ENCODE assay signal across 1 cellular context in the genomic region with DNA sequence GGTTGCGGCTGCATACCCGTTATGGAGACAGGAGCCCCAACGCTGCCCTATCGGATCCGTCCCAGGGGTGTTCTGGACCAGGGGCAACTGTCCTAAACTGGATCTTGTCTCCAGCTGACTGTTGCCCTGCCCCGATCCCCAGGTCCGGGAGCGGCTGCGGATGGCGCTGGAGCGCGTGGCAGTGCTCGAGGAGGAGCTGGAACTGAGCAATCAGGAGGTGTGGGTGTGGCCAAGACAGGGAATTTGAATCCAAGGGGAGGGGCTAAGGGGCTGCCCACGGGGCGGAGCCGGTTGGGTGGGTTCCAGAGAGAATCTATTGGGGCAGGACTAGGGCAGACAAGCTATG.
TF ChIP-seq lines count a peak whose summit lies in the region.

No MANE protein-coding gene starts in this region.

TF ChIP-seq in H1, 55 proteins besides CTCF, POLR2A, EP300 and RAD21:
- TF ChIP-seq HDAC2 (IDR thresholded peaks at IDR 0.05; ENCODE audit: borderline replicate concordance in 1 of 2, low read depth in 2 of 2, low read length in 2 of 2) (no peak), NRF1 (IDR thresholded peaks at IDR 0.05; ENCODE audit: low read depth, low read length) (no peak), SP2 (IDR thresholded peaks at IDR 0.05; ENCODE audit: low read length) (no peak), NANOG (IDR thresholded peaks at IDR 0.05; ENCODE audit: insufficient read depth, low read depth, low read length, poor library complexity, severe bottlenecking) (no peak), SUZ12 (IDR thresholded peaks at IDR 0.05; ENCODE audit: low read length) (no peak), SAP30 (IDR thresholded peaks at IDR 0.05; ENCODE audit: insufficient read depth, insufficient replicate concordance, low read length) (no peak), MAFK (IDR thresholded peaks at IDR 0.05; ENCODE audit: low read depth, low read length) (no peak), POU5F1 (IDR thresholded peaks at IDR 0.05; ENCODE audit: low read depth, low read length) (no peak)
